In the genomic region with DNA sequence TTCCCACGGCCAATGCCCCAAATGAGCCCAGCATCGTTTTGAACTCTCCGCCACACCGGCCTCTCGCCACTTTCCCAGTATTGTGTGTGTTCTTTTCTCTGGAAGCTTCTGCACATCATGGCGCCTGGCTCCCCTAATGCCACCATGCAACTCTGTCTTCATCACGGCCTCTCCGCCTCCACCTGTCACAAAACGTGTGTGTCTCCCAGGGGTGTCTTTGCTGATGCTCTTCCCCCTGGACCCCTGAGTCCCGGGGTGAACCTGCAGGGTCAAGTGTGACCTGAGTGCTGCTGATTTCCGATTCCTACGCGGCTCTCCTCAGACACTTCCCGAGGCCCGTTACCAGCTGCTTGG, we compare ENCODE assay signal across 22 cellular contexts.
"Had no signal": no experiment of that assay in that cellular context is flagged by ENCODE, and none has a peak within 500 bp of the region (broad histone marks: within the 10 kb centered on the region; RNA-seq: fewer than 3 reads in every experiment).

No MANE protein-coding gene starts in this region.

- H3K4me1 ChIP-seq: parathyroid adenoma, psoas muscle, right lobe of liver, testis had no signal

- H3K9ac ChIP-seq: parathyroid adenoma had no signal

- H3K4me3 Mint-ChIP-seq: naive B cell; nephron; stimulated activated naive B cell treated with anti-CD40 and anti-IgM and Interleukin-4, amounts not matched to agents 10 μg/mL and 1 μg/mL and 100 μg/mL, for 72 hours; stimulated activated naive CD8-positive, alpha-beta T cell treated with anti-CD3 and anti-CD28 coated beads, Interleukin-15, amount 100 ng/mL, for 72 hours; type B pancreatic cell had no signal

- H3K36me3 ChIP-seq: esophagus squamous epithelium, gastroesophageal sphincter, right lobe of liver had no signal

- H3K27me3 ChIP-seq: gastroesophageal sphincter, right lobe of liver, testis had no signal

- ATAC-seq: gastroesophageal sphincter; left colon; left ventricle myocardium superior; psoas muscle; right lobe of liver; stimulated activated naive B cell treated with anti-CD40 and anti-IgM and Interleukin-4, amounts not matched to agents 10 μg/mL and 1 μg/mL and 100 μg/mL, for 72 hours; stimulated activated naive CD8-positive, alpha-beta T cell treated with anti-CD3 and anti-CD28 coated beads, Interleukin-15, amount 100 ng/mL, for 72 hours had no signal

- H2AFZ ChIP-seq: parathyroid adenoma had no signal

- H3K36me3 Mint-ChIP-seq: naive B cell; stimulated activated naive B cell treated with anti-CD40 and anti-IgM and Interleukin-4, amounts not matched to agents 10 μg/mL and 1 μg/mL and 100 μg/mL, for 72 hours; type B pancreatic cell had no signal

- H3K4me1 Mint-ChIP-seq: stimulated activated naive CD8-positive, alpha-beta T cell treated with anti-CD3 and anti-CD28 coated beads, Interleukin-15, amount 100 ng/mL, for 72 hours had no signal

- DNase-seq: effector memory CD4-positive, alpha-beta T cell; esophagus squamous epithelium; foreskin fibroblast; left colon; left ventricle myocardium superior; mesendoderm; naive B cell; occipital lobe; psoas muscle; retina; right lobe of liver; stimulated activated CD4-positive, alpha-beta T cell treated with anti-CD3 and anti-CD28 coated beads, Interleukin-2, amount 100 ng/mL, for 24 hours; stimulated activated CD4-positive, alpha-beta T cell treated with anti-CD3 and anti-CD28 coated beads, Interleukin-4, amount 100 ng/mL, for 4 hours; stimulated activated naive B cell treated with anti-CD40 and anti-IgM and Interleukin-4, amounts not matched to agents 10 μg/mL and 1 μg/mL and 100 μg/mL, for 72 hours; stimulated activated naive CD8-positive, alpha-beta T cell treated with anti-CD3 and anti-CD28 coated beads, Interleukin-15, amount 100 ng/mL, for 72 hours; testis had no signal

- H3K4me3 ChIP-seq: esophagus squamous epithelium, gastroesophageal sphincter, psoas muscle, right lobe of liver, testis had no signal

- FAIRE-seq: endometrium, urothelium cell line had no signal

- H3K27ac Mint-ChIP-seq: nephron; stimulated activated naive B cell treated with anti-CD40 and anti-IgM and Interleukin-4, amounts not matched to agents 10 μg/mL and 1 μg/mL and 100 μg/mL, for 72 hours; stimulated activated naive CD8-positive, alpha-beta T cell treated with anti-CD3 and anti-CD28 coated beads, Interleukin-15, amount 100 ng/mL, for 72 hours; type B pancreatic cell had no signal

- H3K79me2 ChIP-seq: parathyroid adenoma had no signal

- H3K9me3 ChIP-seq: esophagus squamous epithelium, gastroesophageal sphincter, psoas muscle, right lobe of liver, testis had no signal

- H3K9me3 Mint-ChIP-seq: naive B cell; nephron; stimulated activated naive B cell treated with anti-CD40 and anti-IgM and Interleukin-4, amounts not matched to agents 10 μg/mL and 1 μg/mL and 100 μg/mL, for 72 hours; stimulated activated naive CD8-positive, alpha-beta T cell treated with anti-CD3 and anti-CD28 coated beads, Interleukin-15, amount 100 ng/mL, for 72 hours; type B pancreatic cell had no signal

- H3K27ac ChIP-seq: esophagus squamous epithelium, gastroesophageal sphincter, parathyroid adenoma, psoas muscle, right lobe of liver, testis had no signal
